ENCODE assay signal across 1 cellular context in genomic region chr19:4877753-4878490, GRCh38.
TF ChIP-seq lines count a peak whose summit lies in the region.

No MANE protein-coding gene starts in this region.

TF ChIP-seq in HepG2, 621 proteins besides CTCF, POLR2A, EP300 and RAD21:
- no peak for TF ChIP-seq SNAI1 (CRISPR knock-in tag; IDR thresholded peaks at IDR 0.05; ENCODE audit: borderline replicate concordance)
- no peak for TF ChIP-seq ZGPAT (CRISPR knock-in tag; IDR thresholded peaks at IDR 0.05)
- TF ChIP-seq, protein P1, sequence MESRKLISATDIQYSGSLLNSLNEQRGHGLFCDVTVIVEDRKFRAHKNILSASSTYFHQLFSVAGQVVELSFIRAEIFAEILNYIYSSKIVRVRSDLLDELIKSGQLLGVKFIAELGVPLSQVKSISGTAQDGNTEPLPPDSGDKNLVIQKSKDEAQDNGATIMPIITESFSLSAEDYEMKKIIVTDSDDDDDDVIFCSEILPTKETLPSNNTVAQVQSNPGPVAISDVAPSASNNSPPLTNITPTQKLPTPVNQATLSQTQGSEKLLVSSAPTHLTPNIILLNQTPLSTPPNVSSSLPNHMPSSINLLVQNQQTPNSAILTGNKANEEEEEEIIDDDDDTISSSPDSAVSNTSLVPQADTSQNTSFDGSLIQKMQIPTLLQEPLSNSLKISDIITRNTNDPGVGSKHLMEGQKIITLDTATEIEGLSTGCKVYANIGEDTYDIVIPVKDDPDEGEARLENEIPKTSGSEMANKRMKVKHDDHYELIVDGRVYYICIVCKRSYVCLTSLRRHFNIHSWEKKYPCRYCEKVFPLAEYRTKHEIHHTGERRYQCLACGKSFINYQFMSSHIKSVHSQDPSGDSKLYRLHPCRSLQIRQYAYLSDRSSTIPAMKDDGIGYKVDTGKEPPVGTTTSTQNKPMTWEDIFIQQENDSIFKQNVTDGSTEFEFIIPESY (CRISPR knock-in tag; IDR thresholded peaks at IDR 0.05), result peak; percentile 92
- TF ChIP-seq HNRNPL (IDR thresholded peaks at IDR 0.05; ENCODE audit: low read depth, low read length), result peak; percentile 78; the same call in 1 of the 2 replicates
- no peak for TF ChIP-seq RBM39 (IDR thresholded peaks at IDR 0.05; ENCODE audit: low read depth, low read length, poor library complexity, severe bottlenecking)
- no peak for TF ChIP-seq BRCA1 (CRISPR knock-in tag; IDR thresholded peaks at IDR 0.05)
- TF ChIP-seq ZNF281 (CRISPR knock-in tag; IDR thresholded peaks at IDR 0.05; ENCODE audit: borderline replicate concordance), result peak; percentile 17; the same call in 1 of the 2 replicates
